8 cellular contexts compared by ENCODE assay signal in the genomic region with DNA sequence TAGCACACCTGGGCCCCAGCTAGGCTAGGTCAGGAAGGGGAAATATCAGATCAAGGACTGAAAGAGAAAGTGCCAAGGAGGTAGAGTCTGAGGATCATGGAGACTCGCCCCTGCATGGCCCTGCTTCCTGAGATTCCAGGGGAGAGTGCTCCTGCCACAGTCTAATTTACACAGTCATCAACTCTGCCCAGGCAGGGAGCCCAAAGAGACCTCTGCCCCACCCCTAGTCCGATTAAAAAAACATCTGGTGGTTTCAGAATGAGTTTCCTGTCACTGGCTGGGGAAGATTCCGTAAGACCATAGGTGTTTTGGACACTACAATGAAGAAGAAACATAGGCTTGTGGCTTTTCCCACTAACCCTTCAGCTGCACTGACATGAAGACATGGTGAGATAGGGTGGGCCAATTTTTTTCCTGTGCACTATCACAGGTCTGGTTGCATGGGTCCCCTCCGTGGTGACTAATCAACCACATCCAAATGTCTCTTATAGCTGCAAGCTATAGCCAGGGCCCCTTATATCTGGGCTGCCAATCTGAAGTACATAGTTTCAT. TPM values are rescaled to one million over a fixed set of nuclear protein-coding genes. Genes with fewer than 3 reads are reported as not detected.
A peak's percentile ranks its signal among the peaks of the same experiment; 100 is the strongest.
DNase-seq lines count a peak whose midpoint lies in the region; ATAC-seq, FAIRE-seq and TF ChIP-seq lines count a peak whose summit lies in the region.

No MANE protein-coding gene starts in this region.

- H2AFZ ChIP-seq in MM.1S (ENCODE audit: low read length) (no peak overlapping the region), keratinocyte (ENCODE audit: control insufficient read depth, low read length) (no peak overlapping the region)

- H4K20me1 ChIP-seq in MM.1S (ENCODE audit: insufficient read depth, low read length) (no peaks in the 10 kb centered on the region), keratinocyte (ENCODE audit: control insufficient read depth, extremely low read depth, insufficient read depth, low read length) (no peaks in the 10 kb centered on the region)

- peaks cover 14% of the 10 kb centered on the region for H3K4me1 ChIP-seq in MM.1S (ENCODE audit: low read length)
- H3K4me1 ChIP-seq in keratinocyte (ENCODE audit: control insufficient read depth, extremely low read depth, insufficient read depth, low read length) = peaks cover 25% of the 10 kb centered on the region

- no peaks in the 10 kb centered on the region for H3K79me2 ChIP-seq in MM.1S (ENCODE audit: low read length)
- no peaks in the 10 kb centered on the region for H3K79me2 ChIP-seq in keratinocyte (ENCODE audit: control insufficient read depth, insufficient read depth, low read length)

- FAIRE-seq in keratinocyte (lab: Jason Lieb, UNC) (peak; percentile 80), urothelium cell line (lab: Jason Lieb, UNC) (no peak)

- H3K9ac ChIP-seq in MM.1S (ENCODE audit: low read length) (no peak overlapping the region), keratinocyte (ENCODE audit: control insufficient read depth, extremely low read depth, insufficient read depth, low read length) (no peak overlapping the region)

- peak; percentile 69 for DNase-seq in MM.1S
- DNase-seq in keratinocyte (ENCODE audit: low read depth, low spot score) = peak; percentile 53
- DNase-seq in SHP77 (lab: John Stamatoyannopoulos, UW) = no peak
- DNase-seq in NCI-H2081 treated with DMSO at 0.1 percent for 48 hours (lab: John Stamatoyannopoulos, UW) = no peak
- DNase-seq in urothelium cell line (ENCODE audit: low spot score) = no peak
- no peak for DNase-seq in cerebellar cortex (ENCODE audit: low spot score)

- H3K9me1 ChIP-seq in keratinocyte (ENCODE audit: control insufficient read depth, extremely low read depth, insufficient read depth, low read length) = no peaks in the 10 kb centered on the region

- H3K4me3 ChIP-seq in MM.1S (ENCODE audit: low read length) (peak overlapping the region; percentile 33; the same call in 1 of the 2 replicates), keratinocyte (ENCODE audit: control insufficient read depth in 2 of 3, extremely low read depth in 1 of 3, insufficient read depth in 2 of 3, low read depth in 1 of 3, low read length in 3 of 3) (peak overlapping the region in 2 of 3 experiments; percentile 2 to 15)

- H3K27me3 ChIP-seq in MM.1S (replicated peaks; ENCODE audit: insufficient read depth, low read length) (no peaks in the 10 kb centered on the region), keratinocyte (ENCODE audit: control insufficient read depth, extremely low read depth, insufficient read depth, low read length) (no peaks in the 10 kb centered on the region)

- no peaks in the 10 kb centered on the region for H3K9me3 ChIP-seq in MM.1S (replicated peaks; ENCODE audit: insufficient read depth, low read length)
- no peaks in the 10 kb centered on the region for H3K9me3 ChIP-seq in keratinocyte (ENCODE audit: control insufficient read depth, low read depth, low read length)

- ATAC-seq in GM18858 (IDR thresholded peaks at IDR 0.05; ENCODE audit: unreplicated experiment) = peak; percentile 87
- peak; percentile 93 for ATAC-seq in GM21737 (IDR thresholded peaks at IDR 0.05; ENCODE audit: unreplicated experiment)

- TF ChIP-seq CTCF in MM.1S (IDR thresholded peaks at IDR 0.05; ENCODE audit: low read length) (no peak), keratinocyte (optimal IDR thresholded peaks at IDR 0.05 in 1 of 3, IDR thresholded peaks at IDR 0.05 in 1 of 3, conservative IDR thresholded peaks at IDR 0.05 in 1 of 3; ENCODE audit: extremely low read depth in 1 of 3, insufficient read depth in 2 of 3, low read length in 3 of 3) (no peak)

- dilution Hi-C loops in keratinocyte (cut with MboI; ENCODE audit: extremely low pct_ligation_motif_present, low sequenced_read_pairs) = no loop called here

- H3K27ac ChIP-seq in MM.1S (ENCODE audit: low read length) (peak overlapping the region; percentile 57; the same call in 1 of the 2 replicates), keratinocyte (ENCODE audit: control insufficient read depth, insufficient read depth, low read length) (peak overlapping the region; percentile 56)

- H3K9me2 ChIP-seq in MM.1S (replicated peaks; ENCODE audit: insufficient read depth, low read length) = no peaks in the 10 kb centered on the region

- H3K36me3 ChIP-seq in MM.1S (replicated peaks; ENCODE audit: insufficient read depth, low read length) = no peaks in the 10 kb centered on the region
- H3K36me3 ChIP-seq in keratinocyte (ENCODE audit: control insufficient read depth in 2 of 2, extremely low read depth in 1 of 2, insufficient read depth in 2 of 2, low read length in 2 of 2) = no peaks in the 10 kb centered on the region

- peak overlapping the region; percentile 66 for H3K4me2 ChIP-seq in MM.1S (ENCODE audit: low read depth, low read length)
- peak overlapping the region; percentile 68 for H3K4me2 ChIP-seq in keratinocyte (ENCODE audit: control insufficient read depth, extremely low read depth, insufficient read depth, low read depth, low read length)

- peaks cover 7% of the 10 kb centered on the region for H3F3A ChIP-seq in MM.1S (ENCODE audit: insufficient read depth, low read length)

RNA-seq across cellular contexts. Expression of a gene that starts 31.5 kb away (rescaled TPM):
- 0.08 TPM in 1 of 3 replicates, not detected in the others for polyA plus RNA-seq in keratinocyte
- polyA plus RNA-seq in keratinocyte (2011; ENCODE audit: low read depth) = not detected
- not detected in 2 replicates for polyA plus RNA-seq in keratinocyte (2011; cell fraction: cytosol; rRNA removed)
- not detected in 2 replicates for polyA plus RNA-seq in keratinocyte (2011; cell fraction: nucleus; rRNA removed)
- not detected in 2 replicates for polyA plus RNA-seq in keratinocyte (2012; ENCODE audit: low replicate concordance)
- polyA minus RNA-seq in keratinocyte = not detected in 3 replicates
- not detected for polyA minus RNA-seq in keratinocyte (2011; cell fraction: cytosol; rRNA and poly(A)+ RNA removed)
- not detected in 2 replicates for polyA minus RNA-seq in keratinocyte (2011; cell fraction: nucleus; rRNA and poly(A)+ RNA removed)

RNA-seq across cellular contexts. Expression of a gene that starts 56.0 kb away (rescaled TPM):
- polyA plus RNA-seq in keratinocyte = 0.14 TPM in 1 of 3 replicates, not detected in the others
- not detected for polyA plus RNA-seq in keratinocyte (2011; ENCODE audit: low read depth)
- polyA plus RNA-seq in keratinocyte (2011; cell fraction: cytosol; rRNA removed) = not detected in 2 replicates
- not detected in 2 replicates for polyA plus RNA-seq in keratinocyte (2011; cell fraction: nucleus; rRNA removed)
- not detected in 2 replicates for polyA plus RNA-seq in keratinocyte (2012; ENCODE audit: low replicate concordance)
- polyA minus RNA-seq in keratinocyte = not detected in 3 replicates
- polyA minus RNA-seq in keratinocyte (2011; cell fraction: cytosol; rRNA and poly(A)+ RNA removed) = not detected
- polyA minus RNA-seq in keratinocyte (2011; cell fraction: nucleus; rRNA and poly(A)+ RNA removed) = not detected in 2 replicates

Comparison
In these comparisons a context has a peak if more than half of its experiments do, and no peak if none do; other contexts are left out.
1. DNase-seq: peak in MM.1S (single experiment) and keratinocyte (single experiment); none in SHP77 (0 of 2), NCI-H2081 treated with DMSO at 0.1 percent for 48 hours (single experiment), urothelium cell line (single experiment) and cerebellar cortex (single experiment).